1 cellular context compared by ENCODE assay signal in genomic region chr5:139387611-139388197, GRCh38.
TF ChIP-seq lines count a peak whose summit lies in the region.

No MANE protein-coding gene starts in this region.

TF ChIP-seq in IMR-90, 13 proteins besides CTCF, POLR2A, EP300 and RAD21:
- no peak for TF ChIP-seq SMC3 (IDR thresholded peaks at IDR 0.05; ENCODE audit: low read depth, low read length)
- no peak for TF ChIP-seq NFE2L2 (IDR thresholded peaks at IDR 0.05; ENCODE audit: low read depth, low read length)
- no peak for TF ChIP-seq MXI1 (IDR thresholded peaks at IDR 0.05; ENCODE audit: borderline replicate concordance, low read depth, low read length)
- no peak for TF ChIP-seq MAFK (IDR thresholded peaks at IDR 0.05; ENCODE audit: low read depth, low read length)
- TF ChIP-seq CHD1 (IDR thresholded peaks at IDR 0.05; ENCODE audit: low read depth, low read length) = no peak
- no peak for TF ChIP-seq USF2 (IDR thresholded peaks at IDR 0.05; ENCODE audit: low read depth, low read length)
- TF ChIP-seq BHLHE40 (IDR thresholded peaks at IDR 0.05; ENCODE audit: low read depth, low read length) = no peak
- TF ChIP-seq RCOR1 (IDR thresholded peaks at IDR 0.05; ENCODE audit: insufficient replicate concordance, low read length) = no peak
